ENCODE assay signal across 8 cellular contexts in genomic region chr1:44239337-44239960, GRCh38. TPM values are rescaled to one million over a fixed set of nuclear protein-coding genes. Genes with fewer than 3 reads are reported as not detected.
A peak's percentile ranks its signal among the peaks of the same experiment; 100 is the strongest.
DNase-seq lines count a peak whose midpoint lies in the region; ATAC-seq and TF ChIP-seq lines count a peak whose summit lies in the region.

No MANE protein-coding gene starts in this region.

- WGBS in mesendoderm (ENCODE audit: extremely low coverage, insufficient coverage, low lambda C conversion rate) = no CpG with 5 or more reads among the region's 8 CpGs

- H2BK120ac ChIP-seq in mesendoderm (ENCODE audit: low read depth, low read length) = peak overlapping the region; percentile 48

- ATAC-seq in Right ventricle myocardium inferior = peak; percentile 42
- no peak for ATAC-seq in activated CD8-positive, alpha-beta memory T cell treated with anti-CD3 and anti-CD28 coated beads, Interleukin-2, amount 10 ng/mL, durations not matched to agents 7 days and 5 days

- H3K27ac Mint-ChIP-seq in activated CD8-positive, alpha-beta memory T cell treated with anti-CD3 and anti-CD28 coated beads, Interleukin-2, amount 10 ng/mL, durations not matched to agents 7 days and 5 days = no peak overlapping the region

- peak overlapping the region; percentile 30 for H2AK5ac ChIP-seq in mesendoderm (ENCODE audit: low read length)

- peak overlapping the region; percentile 71 for H3K4ac ChIP-seq in mesendoderm (ENCODE audit: low read depth, low read length)

- H3K27me3 Mint-ChIP-seq in activated CD8-positive, alpha-beta memory T cell treated with anti-CD3 and anti-CD28 coated beads, Interleukin-2, amount 10 ng/mL, durations not matched to agents 7 days and 5 days = no peaks in the 10 kb centered on the region

- H3K79me1 ChIP-seq in mesendoderm (ENCODE audit: low read length) = peaks cover 3% of the 10 kb centered on the region

- H2BK5ac ChIP-seq in mesendoderm (ENCODE audit: low read length) = peak overlapping the region; percentile 95

- peak overlapping the region; percentile 64 for H3K18ac ChIP-seq in mesendoderm (ENCODE audit: low read length)

- peaks cover 2% of the 10 kb centered on the region for H3K4me1 Mint-ChIP-seq in activated CD8-positive, alpha-beta memory T cell treated with anti-CD3 and anti-CD28 coated beads, Interleukin-2, amount 10 ng/mL, durations not matched to agents 7 days and 5 days

- no peak for TF ChIP-seq CTCF in GM20000 (IDR thresholded peaks at IDR 0.05; ENCODE audit: extremely low read depth, missing control alignments)

- H3K79me2 ChIP-seq in mesendoderm (ENCODE audit: control insufficient read depth, insufficient read depth, low read length) = no peaks in the 10 kb centered on the region

- no peaks in the 10 kb centered on the region for H3K36me3 ChIP-seq in mesendoderm (ENCODE audit: control insufficient read depth, insufficient read depth, low read length)

- H3K4me2 ChIP-seq in mesendoderm (ENCODE audit: low read length) = no peak overlapping the region

- peaks cover 35% of the 10 kb centered on the region for H3K4me1 ChIP-seq in mesendoderm (ENCODE audit: control insufficient read depth, low read depth, low read length)

- H3K23ac ChIP-seq in mesendoderm (ENCODE audit: low read length) = no peak overlapping the region

- H3K4me3 ChIP-seq in mesendoderm (ENCODE audit: low read length) = no peak overlapping the region

- H3K9ac ChIP-seq in mesendoderm (ENCODE audit: low read length) = peak overlapping the region; percentile 52

- no peak overlapping the region for H3K4me3 Mint-ChIP-seq in activated CD8-positive, alpha-beta memory T cell treated with anti-CD3 and anti-CD28 coated beads, Interleukin-2, amount 10 ng/mL, durations not matched to agents 7 days and 5 days

- CTCF ChIA-PET in activated CD8-positive, alpha-beta memory T cell treated with anti-CD3 and anti-CD28 coated beads, Interleukin-2, amount 10 ng/mL, durations not matched to agents 7 days and 5 days (lab: Charles Lee) = interaction anchor here (0.5 to 1.9 kb wide), 4 partner anchors 13 to 77 kb away, joined by 3 to 12 read pairs (median 3); no protein-coding TSS in a partner anchor

- peak overlapping the region; percentile 89 for H3K56ac ChIP-seq in mesendoderm (ENCODE audit: low read length)

- H3K27me3 ChIP-seq in mesendoderm (ENCODE audit: insufficient read depth, low read length, poor library complexity) = no peaks in the 10 kb centered on the region

- DNase-seq in Right ventricle myocardium inferior (ENCODE audit: missing footprints) (no peak), cardiac septum (ENCODE audit: low spot score) (no peak), dermis blood vessel endothelial cell (peak; percentile 15), mesendoderm (peak; percentile 75), NCI-H524 (lab: John Stamatoyannopoulos, UW) (no peak), GM20000 (ENCODE audit: low spot score) (no peak), C1 segment of cervical spinal cord (lab: John Stamatoyannopoulos, UW) (no peak)
- DNase-seq in activated CD8-positive, alpha-beta memory T cell treated with anti-CD3 and anti-CD28 coated beads, Interleukin-2, amount 10 ng/mL, durations not matched to agents 7 days and 5 days = no peak

- no peak overlapping the region for H4K8ac ChIP-seq in mesendoderm (ENCODE audit: low read depth, low read length)

- H3K27ac ChIP-seq in mesendoderm (ENCODE audit: low read depth, low read length) = peak overlapping the region; percentile 79

- no peak overlapping the region for H4K5ac ChIP-seq in mesendoderm (ENCODE audit: low read length)

- intact Hi-C loops in Right ventricle myocardium inferior (cut with DNase I) (loop anchor here (5.0 kb wide), 1 partner anchor 78 kb away; no protein-coding TSS in a partner anchor), cardiac septum (cut with DNase I) (no loop called here)

- no peaks in the 10 kb centered on the region for H3K9me3 Mint-ChIP-seq in activated CD8-positive, alpha-beta memory T cell treated with anti-CD3 and anti-CD28 coated beads, Interleukin-2, amount 10 ng/mL, durations not matched to agents 7 days and 5 days (ENCODE audit: low read depth)

- H3K36me3 Mint-ChIP-seq in activated CD8-positive, alpha-beta memory T cell treated with anti-CD3 and anti-CD28 coated beads, Interleukin-2, amount 10 ng/mL, durations not matched to agents 7 days and 5 days = no peaks in the 10 kb centered on the region

- H2BK15ac ChIP-seq in mesendoderm (replicated peaks; ENCODE audit: low read depth) = no peak overlapping the region

RNA-seq across cellular contexts. Expression of gene DMAP1, which starts 26.2 kb away (rescaled TPM):
- total RNA-seq in Right ventricle myocardium inferior (27.5 TPM), cardiac septum (27.7 TPM), dermis blood vessel endothelial cell (13.0 and 16.5 TPM in 2 replicates)
- 28.4 TPM for polyA plus RNA-seq in mesendoderm (2013, experiment 1 of 2)
- 27.4 TPM for polyA plus RNA-seq in mesendoderm (2013, experiment 2 of 2)
- 10 to 100 TPM; 36.9 to 44.1 TPM for total RNA-seq in activated CD8-positive, alpha-beta memory T cell treated with anti-CD3 and anti-CD28 coated beads, Interleukin-2, amount 10 ng/mL, durations not matched to agents 7 days and 5 days

Comparison
In these comparisons a context has a peak if more than half of its experiments do, and no peak if none do; other contexts are left out.
1. DNase-seq: peak in dermis blood vessel endothelial cell (single experiment) and mesendoderm (single experiment); none in Right ventricle myocardium inferior (single experiment), cardiac septum (single experiment), NCI-H524 (0 of 2), GM20000 (single experiment), activated CD8-positive, alpha-beta memory T cell treated with anti-CD3 and anti-CD28 coated beads, Interleukin-2, amount 10 ng/mL, durations not matched to agents 7 days and 5 days (single experiment) and C1 segment of cervical spinal cord (0 of 14).